In genomic region chr3:15967577-15967976, GRCh38 we compare ENCODE assay signal across 11 cellular contexts.
"Had no signal": no experiment of that assay in that cellular context is flagged by ENCODE, and none has a peak within 500 bp of the region (broad histone marks: within the 10 kb centered on the region; RNA-seq: fewer than 3 reads in every experiment).

No MANE protein-coding gene starts in this region.

- H3K9me3 ChIP-seq: HAP-1 had no signal

- H3K4me1 ChIP-seq: HAP-1 had no signal

- H3K4me3 ChIP-seq: GM23248, GM23338, HAP-1 had no signal

- H3K4me2 ChIP-seq: GM23338 had no signal

- H3K36me3 ChIP-seq: HAP-1 had no signal

- DNase-seq: GM23248, GOT3, H7, H9, HCEC 1CT, HFFc6 had no signal

- ATAC-seq: GM23338, HCT116 had no signal

- H2AFZ ChIP-seq: GM23248, GM23338 had no signal

- H3K27ac ChIP-seq: GM23248 had no signal

- H3K9ac ChIP-seq: GM23248 had no signal

- FAIRE-seq: H1, H54 had no signal
